20 cellular contexts compared by ENCODE assay signal in the genomic region with DNA sequence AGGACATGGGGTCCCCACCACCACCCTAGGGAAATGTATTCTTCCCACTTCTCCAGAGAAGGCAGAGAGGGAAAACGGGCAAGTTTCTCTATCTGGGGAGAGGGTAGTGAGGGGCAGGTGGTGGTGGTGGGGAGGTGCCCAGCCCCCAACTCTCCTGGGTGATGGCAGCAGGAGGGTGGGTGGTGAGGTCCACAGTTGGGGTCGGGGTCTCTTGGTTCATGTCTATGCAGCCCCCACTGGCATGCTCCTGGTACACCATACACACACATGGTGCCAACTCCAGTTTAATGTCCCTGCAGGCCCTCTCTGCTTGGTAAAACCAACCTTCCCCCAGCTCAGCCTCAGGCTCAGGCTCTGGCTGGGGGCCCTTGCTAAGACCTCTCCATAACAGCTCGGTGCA.
DNase-seq lines count a peak whose midpoint lies in the region; ATAC-seq, FAIRE-seq and TF ChIP-seq lines count a peak whose summit lies in the region.
"Had no signal": no experiment of that assay in that cellular context is flagged by ENCODE, and none has a peak within 500 bp of the region (broad histone marks: within the 10 kb centered on the region; RNA-seq: fewer than 3 reads in every experiment).

No MANE protein-coding gene starts in this region.

- no peaks in the 10 kb centered on the region for H3K36me3 ChIP-seq in right lobe of liver
- no peaks in the 10 kb centered on the region for H3K36me3 ChIP-seq in HepG2 (replicated peaks in 1 of 2; ENCODE audit: control insufficient read depth in 1 of 2, insufficient read depth in 2 of 2, low read length in 2 of 2)

- H3K4me1 ChIP-seq in right lobe of liver (no peaks in the 10 kb centered on the region), HepG2 (ENCODE audit: insufficient read depth, low read length) (no peaks in the 10 kb centered on the region)

- CTCF ChIA-PET in HepG2 (lab: Yijun Ruan, JAX; ENCODE audit: low intra/inter-chr PET ratio, low total read pairs), result no interaction called here

- TF ChIP-seq POLR2A in right lobe of liver (IDR thresholded peaks at IDR 0.05), result no peak
- TF ChIP-seq POLR2A in HepG2 (IDR thresholded peaks at IDR 0.05; ENCODE audit: insufficient read depth in 1 of 2, low read depth in 2 of 2, low read length in 2 of 2), result no peak

- no peaks in the 10 kb centered on the region for H3K79me2 ChIP-seq in HepG2 (ENCODE audit: insufficient read depth, low read length)

- in situ Hi-C loops in HepG2 (cut with HindIII; ENCODE audit: extremely low pct_ligation_motif_present, low pct_unique_long_range_greater_than_20kb), result no loop called here

- intact Hi-C loops in right lobe of liver (cut with DNase I) (no loop called here), HepG2 (cut with micrococcal nuclease; ENCODE audit: unreplicated experiment) (no loop called here)

- H3K36me3 Mint-ChIP-seq in mesothelial cell of epicardium, result peaks cover 39% of the 10 kb centered on the region

- TF ChIP-seq CTCF in right lobe of liver (IDR thresholded peaks at IDR 0.05) (no peak), HepG2 (CRISPR knock-in tag; IDR thresholded peaks at IDR 0.05) (no peak), mesothelial cell of epicardium (IDR thresholded peaks at IDR 0.05; ENCODE audit: unreplicated experiment) (no peak)

- no peak overlapping the region for H3K4me3 ChIP-seq in right lobe of liver
- H3K4me3 ChIP-seq in HepG2 (replicated peaks in 1 of 3; ENCODE audit: insufficient read depth in 1 of 3, low read depth in 2 of 3, low read length in 3 of 3), result no peak overlapping the region
- H3K4me3 ChIP-seq: GM12878 had no signal

- no peak overlapping the region for H3K4me3 Mint-ChIP-seq in mesothelial cell of epicardium
- H3K4me3 Mint-ChIP-seq: B cell; CD4-positive, alpha-beta memory T cell had no signal

- WGBS in right lobe of liver (ENCODE audit: insufficient coverage, low coverage, low lambda C conversion rate, missing lambda C conversion rate), result no CpG with 5 or more reads among the region's 3 CpGs
- WGBS in HepG2 (ENCODE audit: low lambda C conversion rate), result 18% methylated on average over 2 of the region's 3 CpGs

- FAIRE-seq in HepG2 (lab: Jason Lieb, UNC), result no peak
- FAIRE-seq: GM12878 had no signal

- no TSS peak for BruUV-seq in HepG2 (replicated peaks; lab: Mats Ljungman, UMichigan)

- H3K4me2 ChIP-seq in HepG2 (ENCODE audit: low read depth, low read length), result no peak overlapping the region

- no peak for TF ChIP-seq RAD21 in HepG2 (CRISPR knock-in tag; IDR thresholded peaks at IDR 0.05)

- no peak overlapping the region for H3K9ac ChIP-seq in HepG2 (ENCODE audit: insufficient read depth, low read depth, low read length)

- H2AFZ ChIP-seq in HepG2 (ENCODE audit: low read length), result no peak overlapping the region

- no peak for TF ChIP-seq EP300 in HepG2 (IDR thresholded peaks at IDR 0.05; ENCODE audit: low read depth in 2 of 2, low read length in 2 of 2)
- no peak for TF ChIP-seq EP300 in HepG2 (CRISPR knock-in tag; IDR thresholded peaks at IDR 0.05; ENCODE audit: borderline replicate concordance)

- H3K9me3 Mint-ChIP-seq in mesothelial cell of epicardium, result peaks cover 6% of the 10 kb centered on the region

- H3K27me3 Mint-ChIP-seq in mesothelial cell of epicardium (ENCODE audit: low read depth), result no peaks in the 10 kb centered on the region
- H3K27me3 Mint-ChIP-seq: CD4-positive, alpha-beta memory T cell had no signal

- H3K9me3 ChIP-seq in right lobe of liver (no peaks in the 10 kb centered on the region), HepG2 (ENCODE audit: low read length) (no peaks in the 10 kb centered on the region)

- H3K27ac ChIP-seq in right lobe of liver, result no peak overlapping the region
- H3K27ac ChIP-seq in HepG2 (ENCODE audit: extremely low read length, insufficient read depth, low read length), result no peak overlapping the region
- peak overlapping the region; percentile 91 for H3K27ac ChIP-seq in cingulate gyrus (ENCODE audit: low read depth, low read length)
- H3K27ac ChIP-seq in temporal lobe (ENCODE audit: low read depth, low read length), result peak overlapping the region; percentile 76
- H3K27ac ChIP-seq: 22Rv1, C4-2B had no signal

- ATAC-seq in right lobe of liver (no peak), HepG2 (no peak), HG03342 (IDR thresholded peaks at IDR 0.05; ENCODE audit: unreplicated experiment) (no peak)
- ATAC-seq: GM12878 had no signal

- DNase-seq in right lobe of liver (peak in 2 of 3 donors; percentile 9 to 20), HepG2 (ENCODE audit: low spot score) (no peak), mesothelial cell of epicardium (ENCODE audit: low spot score in 2 of 2, unreplicated experiment in 2 of 2) (no peak), 8988T (no peak), NCI-H69 (lab: John Stamatoyannopoulos, UW) (no peak)
- DNase-seq: Calu3; CD4-positive, alpha-beta memory T cell; DMS 273 treated with DMSO at 0.1 percent for 48 hours; DMS53; DND-41; EL; GOT3; H7 had no signal

- no peaks in the 10 kb centered on the region for H4K20me1 ChIP-seq in HepG2 (ENCODE audit: insufficient read depth, low read length)

- H3K27me3 ChIP-seq in right lobe of liver (no peaks in the 10 kb centered on the region), HepG2 (ENCODE audit: control insufficient read depth in 1 of 2, insufficient read depth in 2 of 2, low read length in 2 of 2) (no peaks in the 10 kb centered on the region; a peak in 1 of 5 replicates)

- H3K27ac Mint-ChIP-seq in mesothelial cell of epicardium, result peak overlapping the region; percentile 93
- H3K27ac Mint-ChIP-seq: B cell; CD4-positive, alpha-beta memory T cell had no signal

- POLR2A ChIA-PET in HepG2 (lab: Yijun Ruan, JAX), result no interaction called here

- H3K4me1 Mint-ChIP-seq in mesothelial cell of epicardium, result peaks cover 46% of the 10 kb centered on the region
- H3K4me1 Mint-ChIP-seq: B cell; CD4-positive, alpha-beta memory T cell had no signal

TF ChIP-seq in HepG2, 621 proteins besides CTCF, POLR2A, EP300 and RAD21:
- no peak for TF ChIP-seq ZNF552 (CRISPR knock-in tag; IDR thresholded peaks at IDR 0.05; ENCODE audit: borderline replicate concordance)
- no peak for TF ChIP-seq NONO (IDR thresholded peaks at IDR 0.05)
- TF ChIP-seq NONO (CRISPR knock-in tag; conservative IDR thresholded peaks at IDR 0.05), result no peak
- TF ChIP-seq ZNF124 (CRISPR knock-in tag; IDR thresholded peaks at IDR 0.05), result no peak
- no peak for TF ChIP-seq GATA4 (IDR thresholded peaks at IDR 0.05; ENCODE audit: borderline replicate concordance, low read depth)
- TF ChIP-seq THAP7 (CRISPR knock-in tag; IDR thresholded peaks at IDR 0.05), result no peak
- no peak for TF ChIP-seq GPBP1L1 (CRISPR knock-in tag; IDR thresholded peaks at IDR 0.05)
- TF ChIP-seq FOXP1 (IDR thresholded peaks at IDR 0.05), result no peak
- TF ChIP-seq FOXP1 (CRISPR knock-in tag; IDR thresholded peaks at IDR 0.05), result no peak
- TF ChIP-seq MBNL3 (CRISPR knock-in tag; conservative IDR thresholded peaks at IDR 0.05), result no peak
- TF ChIP-seq KLF9 (CRISPR knock-in tag; IDR thresholded peaks at IDR 0.05; ENCODE audit: low read depth), result no peak
- TF ChIP-seq ZNF354B (CRISPR knock-in tag; IDR thresholded peaks at IDR 0.05), result no peak
- TF ChIP-seq TGIF2 (CRISPR knock-in tag; IDR thresholded peaks at IDR 0.05), result no peak
- TF ChIP-seq, protein P1, sequence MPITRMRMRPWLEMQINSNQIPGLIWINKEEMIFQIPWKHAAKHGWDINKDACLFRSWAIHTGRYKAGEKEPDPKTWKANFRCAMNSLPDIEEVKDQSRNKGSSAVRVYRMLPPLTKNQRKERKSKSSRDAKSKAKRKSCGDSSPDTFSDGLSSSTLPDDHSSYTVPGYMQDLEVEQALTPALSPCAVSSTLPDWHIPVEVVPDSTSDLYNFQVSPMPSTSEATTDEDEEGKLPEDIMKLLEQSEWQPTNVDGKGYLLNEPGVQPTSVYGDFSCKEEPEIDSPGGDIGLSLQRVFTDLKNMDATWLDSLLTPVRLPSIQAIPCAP (CRISPR knock-in tag; IDR thresholded peaks at IDR 0.05; ENCODE audit: low read depth), result no peak
- TF ChIP-seq, protein P2, sequence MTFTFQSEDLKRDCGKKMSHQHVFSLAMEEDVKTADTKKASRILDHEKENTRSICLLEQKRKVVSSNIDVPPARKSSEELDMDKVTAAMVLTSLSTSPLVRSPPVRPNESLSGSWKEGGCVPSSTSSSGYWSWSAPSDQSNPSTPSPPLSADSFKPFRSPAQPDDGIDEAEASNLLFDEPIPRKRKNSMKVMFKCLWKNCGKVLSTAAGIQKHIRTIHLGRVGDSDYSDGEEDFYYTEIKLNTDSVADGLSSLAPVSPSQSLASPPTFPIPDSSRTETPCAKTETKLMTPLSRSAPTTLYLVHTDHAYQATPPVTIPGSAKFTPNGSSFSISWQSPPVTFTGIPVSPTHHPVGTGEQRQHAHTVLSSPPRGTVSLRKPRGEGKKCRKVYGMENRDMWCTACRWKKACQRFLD (CRISPR knock-in tag; IDR thresholded peaks at IDR 0.05; ENCODE audit: borderline replicate concordance), result no peak
- TF ChIP-seq ZNF782 (CRISPR knock-in tag; IDR thresholded peaks at IDR 0.05; ENCODE audit: borderline replicate concordance), result no peak
- TF ChIP-seq NAIF1 (CRISPR knock-in tag; IDR thresholded peaks at IDR 0.05; ENCODE audit: borderline replicate concordance), result no peak
- no peak for TF ChIP-seq ZNF891 (CRISPR knock-in tag; IDR thresholded peaks at IDR 0.05)
- no peak for TF ChIP-seq ZNF343 (CRISPR knock-in tag; IDR thresholded peaks at IDR 0.05)
- no peak for TF ChIP-seq HNF4A (CRISPR knock-in tag; IDR thresholded peaks at IDR 0.05)

Comparison
In these comparisons a context has a peak if more than half of its experiments do, and no peak if none do; other contexts are left out.
1. DNase-seq: peak in right lobe of liver (2 of 3); none in HepG2 (single experiment), mesothelial cell of epicardium (0 of 2), 8988T (single experiment) and NCI-H69 (single experiment).
2. H3K27ac ChIP-seq: peak in cingulate gyrus (single experiment) and temporal lobe (single experiment); none in right lobe of liver (0 of 3) and HepG2 (single experiment).